In the genomic region with DNA sequence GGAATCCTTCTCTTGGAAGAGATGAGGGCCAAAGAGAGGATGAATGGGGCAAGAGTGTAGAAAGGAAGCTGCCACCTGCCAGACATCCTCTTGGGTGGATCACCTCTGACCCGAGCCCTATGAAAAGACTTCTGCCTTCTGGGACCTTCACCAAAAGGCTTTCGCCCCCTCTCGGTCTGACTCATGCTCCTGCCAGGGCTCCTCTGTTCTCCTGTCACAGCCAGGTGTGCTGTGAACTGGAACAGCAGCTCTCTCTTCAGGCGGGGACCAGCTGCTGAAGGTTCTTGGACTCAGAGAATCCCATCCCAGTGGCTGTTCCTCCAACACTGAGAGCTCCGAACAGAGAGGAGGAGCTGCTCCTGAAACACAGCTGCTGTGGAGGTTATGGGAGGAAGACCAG, we compare ENCODE assay signal across 7 cellular contexts.
DNase-seq lines count a peak whose midpoint lies in the region; ATAC-seq and TF ChIP-seq lines count a peak whose summit lies in the region.
"Not testable (repeated sequence)": the region's sequence is repeated elsewhere in the genome, so short reads cannot be mapped to it uniquely, and the experiment has no call there.

No MANE protein-coding gene starts in this region.

- ATAC-seq in GM19025 (IDR thresholded peaks at IDR 0.05; ENCODE audit: low read depth, unreplicated experiment) (peak; percentile 73), GM21447 (IDR thresholded peaks at IDR 0.05; ENCODE audit: unreplicated experiment) (peak; percentile 75), HG02678 (IDR thresholded peaks at IDR 0.05; ENCODE audit: unreplicated experiment) (peak; percentile 69), HG03135 (IDR thresholded peaks at IDR 0.05; ENCODE audit: unreplicated experiment) (peak; percentile 62)

- WGBS in endodermal cell (ENCODE audit: insufficient coverage in 1 of 2, insufficient read length in 1 of 2), 2 experiments = 84% methylated on average over 5 of the region's 5 CpGs; no CpG with 5 or more reads in 1 of the 2 experiments

- H3K9me2 ChIP-seq in Karpas-422 (replicated peaks; ENCODE audit: insufficient read depth, low read length) = not testable (repeated sequence)

- peak; percentile 28 for TF ChIP-seq CTCF in GM13977 (IDR thresholded peaks at IDR 0.05; ENCODE audit: extremely low read depth, insufficient read depth, missing control alignments)
- not testable (repeated sequence) for TF ChIP-seq CTCF in endodermal cell (conservative IDR thresholded peaks at IDR 0.05)

- H3K4me3 ChIP-seq in Karpas-422 (ENCODE audit: low read length); endodermal cell (ENCODE audit: low read length): not testable (repeated sequence)

- H3K27ac Mint-ChIP-seq in endodermal cell = not testable (repeated sequence)

- H3K27me3 Mint-ChIP-seq in endodermal cell (ENCODE audit: insufficient read depth) = not testable (repeated sequence)

- H3K9me3 ChIP-seq in Karpas-422 (ENCODE audit: low read length); endodermal cell (ENCODE audit: control insufficient read depth, low read length): not testable (repeated sequence)

- not testable (repeated sequence) for H3K79me2 ChIP-seq in Karpas-422 (ENCODE audit: low read length)

- H2AFZ ChIP-seq in Karpas-422 (ENCODE audit: low read length) = not testable (repeated sequence)

- H3K36me3 Mint-ChIP-seq in endodermal cell (ENCODE audit: low read depth) = not testable (repeated sequence)

- H3K4me2 ChIP-seq in Karpas-422 (ENCODE audit: low read depth, low read length, poor library complexity, severe bottlenecking) = not testable (repeated sequence)

- H4K20me1 ChIP-seq in Karpas-422 (ENCODE audit: insufficient read depth, low read depth, low read length) = not testable (repeated sequence)

- H3K27me3 ChIP-seq in Karpas-422 (ENCODE audit: low read length); endodermal cell (ENCODE audit: control insufficient read depth, insufficient read depth, low read length, poor library complexity, severe bottlenecking): not testable (repeated sequence)

- in situ Hi-C loops in GM13977 (cut with MboI; ENCODE audit: low pct_unique_long_range_greater_than_20kb, low sequenced_read_pairs, unreplicated experiment) = loop anchor here (25.0 kb wide), 1 partner anchor 553 kb away; no protein-coding TSS in a partner anchor

- peaks cover 17% of the 10 kb centered on the region for H3K4me1 ChIP-seq in Karpas-422 (ENCODE audit: low read length)
- not testable (repeated sequence) for H3K4me1 ChIP-seq in endodermal cell (ENCODE audit: control insufficient read depth, insufficient read depth, low read length)

- not testable (repeated sequence) for H3K27ac ChIP-seq in Karpas-422 (ENCODE audit: low read length); endodermal cell (ENCODE audit: low read depth, low read length)

- not testable (repeated sequence) for H3K4me1 Mint-ChIP-seq in endodermal cell

- not testable (repeated sequence) for H3K4me3 Mint-ChIP-seq in endodermal cell

- not testable (repeated sequence) for H3K9ac ChIP-seq in Karpas-422 (ENCODE audit: low read length); endodermal cell (ENCODE audit: extremely low read depth, low read length, poor library complexity, severe bottlenecking)

- H3K9me3 Mint-ChIP-seq in endodermal cell = not testable (repeated sequence)

- not testable (repeated sequence) for H3K36me3 ChIP-seq in Karpas-422 (ENCODE audit: insufficient read depth, low read length); endodermal cell (ENCODE audit: control insufficient read depth, insufficient read depth, low read length)

- DNase-seq in GM13977 (ENCODE audit: low spot score) = peak; percentile 31
- peak; percentile 60 for DNase-seq in Karpas-422
- DNase-seq in endodermal cell = peak; percentile 78
